In genomic region chr14:55691659-55692058, GRCh38 we compare ENCODE assay signal across 20 cellular contexts.
"Had no signal": no experiment of that assay in that cellular context is flagged by ENCODE, and none has a peak within 500 bp of the region (broad histone marks: within the 10 kb centered on the region; RNA-seq: fewer than 3 reads in every experiment).

No MANE protein-coding gene starts in this region.

- H3K27me3 ChIP-seq: dorsolateral prefrontal cortex, heart left ventricle, spleen had no signal

- ATAC-seq: heart left ventricle; mucosa of descending colon; naive thymus-derived CD8-positive, alpha-beta T cell; sciatic nerve; stimulated activated memory B cell treated with anti-CD40 and anti-IgM and Interleukin-4, amounts not matched to agents 10 μg/mL and 1 μg/mL and 100 μg/mL, for 72 hours; stimulated activated naive CD8-positive, alpha-beta T cell treated with anti-CD3 and anti-CD28 coated beads, Interleukin-15, amount 100 ng/mL, for 72 hours had no signal

- DNase-seq: dorsolateral prefrontal cortex; effector CD8-positive, alpha-beta T cell; foreskin melanocyte; heart left ventricle; hippocampal formation; kidney glomerular epithelial cell; mammary epithelial cell; mucosa of descending colon; naive thymus-derived CD8-positive, alpha-beta T cell; posterior cingulate gyrus; spleen; stimulated activated CD4-positive, alpha-beta T cell treated with anti-CD3 and anti-CD28 coated beads, Interleukin-15, amount 100 ng/mL, for 24 hours; stimulated activated CD4-positive, alpha-beta T cell treated with anti-CD3 and anti-CD28 coated beads, Interleukin-1b, Interleukin-23, amount 100 ng/mL, for 48 hours; stimulated activated CD4-positive, alpha-beta T cell treated with anti-CD3 and anti-CD28 coated beads, Interleukin-4, amount 100 ng/mL, for 24 hours; stimulated activated naive CD8-positive, alpha-beta T cell treated with anti-CD3 and anti-CD28 coated beads, Interleukin-15, amount 100 ng/mL, for 72 hours; trophoblast cell had no signal

- H3K4me3 ChIP-seq: coronary artery, dorsolateral prefrontal cortex, heart left ventricle, mucosa of descending colon, spleen, thoracic aorta had no signal

- H3K36me3 ChIP-seq: thoracic aorta had no signal

- H3K9me3 ChIP-seq: heart left ventricle, mucosa of descending colon, spleen, thoracic aorta had no signal

- H3K4me1 ChIP-seq: heart left ventricle, spleen had no signal

- H3K27ac ChIP-seq: coronary artery, dorsolateral prefrontal cortex, heart left ventricle, spleen, thoracic aorta had no signal
